Comparison of ENCODE assay signal across 16 cellular contexts in the genomic region with DNA sequence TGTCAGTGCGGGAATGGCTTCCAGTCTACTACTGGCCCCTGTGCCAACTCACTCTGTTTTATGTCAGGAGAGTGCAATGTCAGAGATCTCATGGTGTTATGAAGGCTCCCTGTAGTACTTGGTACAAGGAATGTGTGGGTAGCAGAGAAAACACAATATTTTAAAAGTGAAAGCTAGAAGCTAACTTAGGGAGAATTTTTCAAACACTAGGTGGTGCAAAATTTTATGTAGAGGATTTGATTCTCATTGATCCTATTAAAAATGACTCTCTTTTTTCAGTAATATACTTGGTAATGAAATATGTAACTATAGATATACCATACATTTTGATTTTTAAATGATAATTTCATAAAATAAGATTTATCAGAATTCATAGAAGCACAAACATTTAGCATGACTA.
DNase-seq lines count a peak whose midpoint lies in the region; ATAC-seq and TF ChIP-seq lines count a peak whose summit lies in the region.
"Had no signal": no experiment of that assay in that cellular context is flagged by ENCODE, and none has a peak within 500 bp of the region (broad histone marks: within the 10 kb centered on the region; RNA-seq: fewer than 3 reads in every experiment).

No MANE protein-coding gene starts in this region.

- H3K9me3 Mint-ChIP-seq in naive thymus-derived CD4-positive, alpha-beta T cell: peaks cover 0 to 28% (median 14%) of the 10 kb centered on the region in 11 donors

- H3K27me3 Mint-ChIP-seq in naive thymus-derived CD4-positive, alpha-beta T cell: peaks cover 3 to 48% (median 33%) of the 10 kb centered on the region in 5 donors

- POLR2A ChIA-PET in A673 (lab: Charles Lee; ENCODE audit: low non-redundant PET): no interaction called here
- POLR2A ChIA-PET in naive thymus-derived CD4-positive, alpha-beta T cell (lab: Charles Lee): no interaction called here

- TF ChIP-seq CTCF in A673 (conservative IDR thresholded peaks at IDR 0.05; ENCODE audit: low read depth, low read length) (peak; percentile 48; the same call in 1 of the 2 replicates), RWPE2 (IDR thresholded peaks at IDR 0.05; ENCODE audit: poor library complexity, severe bottlenecking) (peak; percentile 23), hepatocyte (IDR thresholded peaks at IDR 0.05; ENCODE audit: poor library complexity) (peak; percentile 23), gastroesophageal sphincter (IDR thresholded peaks at IDR 0.05) (no peak)

- WGBS in hepatocyte (ENCODE audit: low lambda C conversion rate, missing lambda C conversion rate): 87% methylated on average over 1 of the region's 1 CpG
- 22 to 50% methylated on average over 1 of the region's 1 CpG for WGBS in gastroesophageal sphincter (ENCODE audit: low coverage in 1 of 2), 2 donors

- no peak overlapping the region for H3K4me2 ChIP-seq in hepatocyte

- H3K4me3 Mint-ChIP-seq in naive thymus-derived CD4-positive, alpha-beta T cell: no peak overlapping the region
- H3K4me3 Mint-ChIP-seq: T-helper 1 cell treated with Interleukin-12 subunit alpha and Interleukin-12 subunit beta and Interleukin-4 antibody, amounts not matched to agents 30 μg/mL and 1 μg/mL, for 36 hours had no signal

- H3K9me3 ChIP-seq in A673 (ENCODE audit: low read depth, low read length, poor library complexity, severe bottlenecking): no peaks in the 10 kb centered on the region
- H3K9me3 ChIP-seq in RWPE2 (ENCODE audit: severe bottlenecking): no peaks in the 10 kb centered on the region
- no peaks in the 10 kb centered on the region for H3K9me3 ChIP-seq in hepatocyte (ENCODE audit: low read depth)
- no peaks in the 10 kb centered on the region for H3K9me3 ChIP-seq in naive thymus-derived CD4-positive, alpha-beta T cell (ENCODE audit: control insufficient read depth in 2 of 3, low read length in 3 of 3)
- peaks cover 0 to 19% (median 0%) of the 10 kb centered on the region in 3 donors for H3K9me3 ChIP-seq in gastroesophageal sphincter

- intact Hi-C loops in A673 (cut with micrococcal nuclease; ENCODE audit: unreplicated experiment): loop anchor here (10.0 kb wide), 1 partner anchor 270 kb away; no protein-coding TSS in a partner anchor
- intact Hi-C loops in naive thymus-derived CD4-positive, alpha-beta T cell (cut with micrococcal nuclease): no loop called here

- ATAC-seq in RWPE2 (ENCODE audit: low read depth) (no peak), GM21423 (IDR thresholded peaks at IDR 0.05; ENCODE audit: unreplicated experiment) (no peak), gastroesophageal sphincter (no peak)
- no peak for ATAC-seq in naive thymus-derived CD4-positive, alpha-beta T cell
- ATAC-seq: activated CD4-positive, CD25-positive, alpha-beta regulatory T cell treated with anti-CD3 and anti-CD28 coated beads, Interleukin-2, amount 50 U/mL, for 24 hours; GM12878 had no signal

- no peak overlapping the region for H3K27ac Mint-ChIP-seq in naive thymus-derived CD4-positive, alpha-beta T cell
- H3K27ac Mint-ChIP-seq: activated T-helper 2 cell treated with anti-CD3 and anti-CD28 coated beads, Interferon-gamma antibody, Interleukin-2, Interleukin-4, amounts not matched to agents 10 μg/mL and 5 μg/mL and 100 μg/mL, durations not matched to agents 14 hours and 24 hours and 36 hours; T-helper 1 cell treated with Interleukin-12 subunit alpha and Interleukin-12 subunit beta and Interleukin-4 antibody, amounts not matched to agents 30 μg/mL and 1 μg/mL, for 36 hours had no signal

- DNase-seq in A673 (ENCODE audit: low spot score): no peak
- DNase-seq in HT1080 (ENCODE audit: low read depth): peak; percentile 6
- DNase-seq in RWPE2 (ENCODE audit: low spot score): no peak
- DNase-seq in hepatocyte (ENCODE audit: low spot score): no peak
- no peak for DNase-seq in activated effector memory CD4-positive, alpha-beta T cell treated with anti-CD3 and anti-CD28 coated beads, Interleukin-2, amount 50 U/mL, for 16 hours
- DNase-seq in naive thymus-derived CD4-positive, alpha-beta T cell: no peak
- DNase-seq: amniotic stem cell; NCI-H2081 treated with DMSO at 0.1 percent for 48 hours; stimulated activated CD4-positive, alpha-beta T cell treated with anti-CD3 and anti-CD28 coated beads, Interleukin-1b, Interleukin-23, amount 100 ng/mL, for 48 hours had no signal

- H3K36me3 ChIP-seq in A673 (ENCODE audit: insufficient read depth, low read length, poor library complexity, severe bottlenecking) (no peaks in the 10 kb centered on the region), RWPE2 (ENCODE audit: low read depth) (no peaks in the 10 kb centered on the region), hepatocyte (replicated peaks; ENCODE audit: insufficient read depth, low read depth) (no peaks in the 10 kb centered on the region), gastroesophageal sphincter (no peaks in the 10 kb centered on the region)
- no peaks in the 10 kb centered on the region for H3K36me3 ChIP-seq in naive thymus-derived CD4-positive, alpha-beta T cell (ENCODE audit: control insufficient read depth in 2 of 3, insufficient read depth in 3 of 3, low read length in 3 of 3)
- H3K36me3 ChIP-seq: right atrium auricular region had no signal

- H3K4me3 ChIP-seq in A673 (ENCODE audit: low read depth, low read length, poor library complexity, severe bottlenecking): no peak overlapping the region
- no peak overlapping the region for H3K4me3 ChIP-seq in RWPE2 (ENCODE audit: severe bottlenecking)
- H3K4me3 ChIP-seq in hepatocyte: no peak overlapping the region
- no peak overlapping the region for H3K4me3 ChIP-seq in naive thymus-derived CD4-positive, alpha-beta T cell (ENCODE audit: low read length)
- H3K4me3 ChIP-seq in gastroesophageal sphincter: no peak overlapping the region
- H3K4me3 ChIP-seq: GM12878, right atrium auricular region had no signal

- H3K36me3 Mint-ChIP-seq in naive thymus-derived CD4-positive, alpha-beta T cell: peaks cover 0 to 5% (median 0%) of the 10 kb centered on the region in 5 donors

- H3K9me2 ChIP-seq in hepatocyte (replicated peaks; ENCODE audit: insufficient read depth): no peaks in the 10 kb centered on the region

- TF ChIP-seq EP300 in gastroesophageal sphincter (IDR thresholded peaks at IDR 0.05): no peak

- no peak overlapping the region for H3K27ac ChIP-seq in A673 (ENCODE audit: low read depth, low read length, poor library complexity, severe bottlenecking)
- no peak overlapping the region for H3K27ac ChIP-seq in RWPE2 (ENCODE audit: poor library complexity, severe bottlenecking)
- no peak overlapping the region for H3K27ac ChIP-seq in hepatocyte
- no peak overlapping the region for H3K27ac ChIP-seq in naive thymus-derived CD4-positive, alpha-beta T cell (ENCODE audit: low read depth, low read length)
- no peak overlapping the region for H3K27ac ChIP-seq in gastroesophageal sphincter
- H3K27ac ChIP-seq: right atrium auricular region had no signal

- TF ChIP-seq POLR2A in gastroesophageal sphincter (IDR thresholded peaks at IDR 0.05): no peak

- no TSS peak for BruUV-seq in A673 (replicated peaks; lab: Mats Ljungman, UMichigan)

- no peaks in the 10 kb centered on the region for H3K4me1 ChIP-seq in A673 (ENCODE audit: insufficient read depth, low read length, poor library complexity, severe bottlenecking)
- H3K4me1 ChIP-seq in RWPE2 (ENCODE audit: insufficient read depth, poor library complexity, severe bottlenecking): no peaks in the 10 kb centered on the region
- no peaks in the 10 kb centered on the region for H3K4me1 ChIP-seq in hepatocyte (ENCODE audit: insufficient read depth)
- no peaks in the 10 kb centered on the region for H3K4me1 ChIP-seq in naive thymus-derived CD4-positive, alpha-beta T cell (ENCODE audit: control insufficient read depth in 2 of 2, insufficient read depth in 2 of 2, low read length in 2 of 2)
- H3K4me1 ChIP-seq in gastroesophageal sphincter: no peaks in the 10 kb centered on the region
- H3K4me1 ChIP-seq: right atrium auricular region had no signal

- H4K20me1 ChIP-seq in hepatocyte (ENCODE audit: insufficient read depth, poor library complexity, severe bottlenecking): no peaks in the 10 kb centered on the region

- H2AFZ ChIP-seq in hepatocyte: no peak overlapping the region

- no peaks in the 10 kb centered on the region for H3K79me2 ChIP-seq in hepatocyte

- CTCF ChIA-PET in A673 (lab: Charles Lee): interaction anchor here (0.6 kb wide), 1 partner anchor 279 kb away, joined by 5 read pairs; no protein-coding TSS in a partner anchor
- CTCF ChIA-PET in naive thymus-derived CD4-positive, alpha-beta T cell (lab: Charles Lee): no interaction called here

- H3K4me1 Mint-ChIP-seq in naive thymus-derived CD4-positive, alpha-beta T cell: no peaks in the 10 kb centered on the region

- H3K27me3 ChIP-seq in A673 (replicated peaks; ENCODE audit: insufficient read depth, low read depth, low read length, poor library complexity) (no peaks in the 10 kb centered on the region), RWPE2 (ENCODE audit: insufficient read depth, poor library complexity, severe bottlenecking) (no peaks in the 10 kb centered on the region), hepatocyte (no peaks in the 10 kb centered on the region), gastroesophageal sphincter (no peaks in the 10 kb centered on the region)
- no peaks in the 10 kb centered on the region for H3K27me3 ChIP-seq in naive thymus-derived CD4-positive, alpha-beta T cell (ENCODE audit: control insufficient read depth in 2 of 2, insufficient read depth in 2 of 2, low read length in 2 of 2)
- H3K27me3 ChIP-seq: right atrium auricular region had no signal

Comparison
In these comparisons a context has a peak if more than half of its experiments do, and no peak if none do; other contexts are left out.
1. CTCF ChIP-seq: peak in A673 (single experiment), RWPE2 (single experiment) and hepatocyte (single experiment); none in gastroesophageal sphincter (0 of 4).